1 cellular context compared by ENCODE assay signal in genomic region chr13:19633340-19634128, GRCh38.
A peak's percentile ranks its signal among the peaks of the same experiment; 100 is the strongest.
TF ChIP-seq lines count a peak whose summit lies in the region.

MPHOSPH8 (plus strand) TSS chr13:19633659; CDS start chr13:19633749, 90 bp downstream.

TF ChIP-seq in K562, 482 proteins besides CTCF, POLR2A, EP300 and RAD21 (continued from another document and continues in another):
- no peak for TF ChIP-seq RBM17 (IDR thresholded peaks at IDR 0.05; ENCODE audit: borderline replicate concordance, low read depth, low read length)
- TF ChIP-seq DNMT1 (IDR thresholded peaks at IDR 0.05): no peak
- TF ChIP-seq ZNF609 (CRISPR knock-in tag; IDR thresholded peaks at IDR 0.05; ENCODE audit: borderline replicate concordance): no peak
- TF ChIP-seq TAF1 (IDR thresholded peaks at IDR 0.05; ENCODE audit: control insufficient read depth, extremely low read depth, insufficient read depth, low read length, severe bottlenecking): peak; percentile 48
- TF ChIP-seq NUFIP1 (IDR thresholded peaks at IDR 0.05; ENCODE audit: partially characterized antibody): no peak
- no peak for TF ChIP-seq PRPF4 (IDR thresholded peaks at IDR 0.05; ENCODE audit: insufficient read depth, low read depth, low read length, poor library complexity, severe bottlenecking)
- TF ChIP-seq HMGN3 (IDR thresholded peaks at IDR 0.05; ENCODE audit: borderline replicate concordance, extremely low read depth, insufficient read length, low read depth, low read length): peak; percentile 11
- no peak for TF ChIP-seq CLOCK (CRISPR knock-in tag; IDR thresholded peaks at IDR 0.05; ENCODE audit: borderline replicate concordance)
- 0 out of 2 replicates have a peak, but pooled peaks have one; percentile 18 for TF ChIP-seq CTBP1 (IDR thresholded peaks at IDR 0.05; ENCODE audit: borderline replicate concordance)
- no peak for TF ChIP-seq YBX1 (IDR thresholded peaks at IDR 0.05)
- peak; percentile 68 for TF ChIP-seq SP2 (IDR thresholded peaks at IDR 0.05; ENCODE audit: extremely low read depth, low read depth, low read length, poor library complexity, severe bottlenecking)
- no peak for TF ChIP-seq HMG20A (CRISPR knock-in tag; conservative IDR thresholded peaks at IDR 0.05)
- TF ChIP-seq ZNF140 (CRISPR knock-in tag; IDR thresholded peaks at IDR 0.05): no peak
- no peak for TF ChIP-seq ZNF592 (IDR thresholded peaks at IDR 0.05)
- TF ChIP-seq TFAM (CRISPR knock-in tag; conservative IDR thresholded peaks at IDR 0.05): no peak
- peak in 1 of 2 experiments; percentile 37; a peak in 2 of 4 replicates for TF ChIP-seq HDAC1 (IDR thresholded peaks at IDR 0.05)
- TF ChIP-seq MAZ (CRISPR knock-in tag; conservative IDR thresholded peaks at IDR 0.05 in 1 of 2, IDR thresholded peaks at IDR 0.05 in 1 of 2): peak; percentile 65 to 69; a peak in 3 of 4 replicates
- no peak for TF ChIP-seq ZNF280A (IDR thresholded peaks at IDR 0.05; ENCODE audit: low read depth, partially characterized antibody)
- no peak for TF ChIP-seq RBM22 (IDR thresholded peaks at IDR 0.05; ENCODE audit: low read depth, low read length, poor library complexity, severe bottlenecking)
- TF ChIP-seq PHF21A (IDR thresholded peaks at IDR 0.05; ENCODE audit: borderline replicate concordance, low read depth): no peak
- no peak for TF ChIP-seq POLR3A (IDR thresholded peaks at IDR 0.05; ENCODE audit: borderline replicate concordance, extremely low read depth, insufficient read depth, insufficient read length)
- TF ChIP-seq MLLT1 (IDR thresholded peaks at IDR 0.05): 0 out of 4 replicates have a peak, but pooled peaks of 1 of the 2 experiments have one; percentile 14
- TF ChIP-seq NR4A1 (CRISPR knock-in tag; IDR thresholded peaks at IDR 0.05): no peak
- TF ChIP-seq NR4A1 (tag; IDR thresholded peaks at IDR 0.05): no peak
- TF ChIP-seq ETS2 (tag; IDR thresholded peaks at IDR 0.05; ENCODE audit: borderline replicate concordance, poor library complexity, severe bottlenecking): no peak
- 0 out of 2 replicates have a peak, but pooled peaks have one; percentile 12 for TF ChIP-seq HCFC1 (IDR thresholded peaks at IDR 0.05; ENCODE audit: low read depth, low read length)
- TF ChIP-seq L3MBTL2 (IDR thresholded peaks at IDR 0.05): peak; percentile 70
- TF ChIP-seq ZC3H8 (IDR thresholded peaks at IDR 0.05): no peak
- no peak for TF ChIP-seq ZNF316 (IDR thresholded peaks at IDR 0.05)
- no peak for TF ChIP-seq TRIM25 (IDR thresholded peaks at IDR 0.05; ENCODE audit: borderline replicate concordance)
- TF ChIP-seq HMG20B (CRISPR knock-in tag; IDR thresholded peaks at IDR 0.05): no peak
- no peak for TF ChIP-seq ZNF224 (CRISPR knock-in tag; IDR thresholded peaks at IDR 0.05)
- TF ChIP-seq ZBTB9 (CRISPR knock-in tag; IDR thresholded peaks at IDR 0.05): 0 out of 2 replicates have a peak, but pooled peaks have one; percentile 19
- no peak for TF ChIP-seq ZC3H11A (IDR thresholded peaks at IDR 0.05; ENCODE audit: low read depth, low read length)
- no peak for TF ChIP-seq ZNF274 (IDR thresholded peaks at IDR 0.05; ENCODE audit: borderline replicate concordance, low read depth, low read length)
- TF ChIP-seq FOXO4 (CRISPR knock-in tag; IDR thresholded peaks at IDR 0.05): no peak
- peak; percentile 12; the same call in 1 of the 2 replicates for TF ChIP-seq MAX (CRISPR knock-in tag; IDR thresholded peaks at IDR 0.05)
- TF ChIP-seq NFYB (IDR thresholded peaks at IDR 0.05; ENCODE audit: extremely low read depth, insufficient read length): peak; percentile 81
- TF ChIP-seq SMAD3 (CRISPR knock-in tag; conservative IDR thresholded peaks at IDR 0.05): no peak
